8 cellular contexts compared by ENCODE assay signal in genomic region chr3:73621388-73621787, GRCh38. TPM values are rescaled to one million over a fixed set of nuclear protein-coding genes. Genes with fewer than 3 reads are reported as not detected.
DNase-seq lines count a peak whose midpoint lies in the region; ATAC-seq, FAIRE-seq and TF ChIP-seq lines count a peak whose summit lies in the region.
"Had no signal": no experiment of that assay in that cellular context is flagged by ENCODE, and none has a peak within 500 bp of the region (broad histone marks: within the 10 kb centered on the region; RNA-seq: fewer than 3 reads in every experiment).

No MANE protein-coding gene starts in this region.

- H3K9me3 ChIP-seq in Peyer's patch (no peaks in the 10 kb centered on the region), thoracic aorta (no peaks in the 10 kb centered on the region)

- DNase-seq in Peyer's patch, result no peak
- peak; percentile 30 for DNase-seq in midbrain (lab: John Stamatoyannopoulos, UW)
- no peak for DNase-seq in thoracic aorta (ENCODE audit: low spot score)
- no peak for DNase-seq in SIG-M5 (lab: John Stamatoyannopoulos, UW)
- no peak for DNase-seq in activated CD4-positive, CD25-positive, alpha-beta regulatory T cell (lab: John Stamatoyannopoulos, UW)
- no peak for DNase-seq in SIG-M5 treated with dmso at 0.1 percent for 504 hours (lab: John Stamatoyannopoulos, UW; ENCODE audit: unreplicated experiment)
- DNase-seq: activated T-cell treated with anti-CD3 and anti-CD28 coated beads, Interleukin-2, amount 50 U/mL, for 4 hours had no signal

- H3K27me3 ChIP-seq in Peyer's patch, result no peaks in the 10 kb centered on the region
- H3K27me3 ChIP-seq in thoracic aorta (replicated peaks; ENCODE audit: insufficient read depth), result no peaks in the 10 kb centered on the region

- TF ChIP-seq CTCF in Peyer's patch (IDR thresholded peaks at IDR 0.05) (no peak), thoracic aorta (IDR thresholded peaks at IDR 0.05) (no peak)

- no peaks in the 10 kb centered on the region for H3K36me3 ChIP-seq in Peyer's patch
- H3K36me3 ChIP-seq in thoracic aorta, result no peaks in the 10 kb centered on the region

- H3K4me1 ChIP-seq in Peyer's patch, result no peaks in the 10 kb centered on the region
- peaks cover 16 to 59% of the 10 kb centered on the region in 2 donors for H3K4me1 ChIP-seq in thoracic aorta (ENCODE audit: control insufficient read depth in 1 of 2, low read depth in 2 of 2)

- peak overlapping the region in 3 of 4 donors; percentile 25 to 93 (median 55) for H3K27ac ChIP-seq in Peyer's patch
- H3K27ac ChIP-seq in thoracic aorta, result peak overlapping the region; percentile 89 to 90

- peak overlapping the region in 3 of 4 donors; percentile 21 to 71 (median 68) for H3K4me3 ChIP-seq in Peyer's patch
- peak overlapping the region; percentile 92 for H3K4me3 ChIP-seq in thoracic aorta

- no peak for ATAC-seq in thoracic aorta (ENCODE audit: insufficient number of reproducible peaks, low FRiP score, low read depth)
- ATAC-seq: activated T-cell treated with anti-CD3 and anti-CD28 coated beads, Interleukin-2, amount 50 U/mL, for 4 hours had no signal

- FAIRE-seq in endometrium (lab: Jason Lieb, UNC), result peak; percentile 60

- no peak for TF ChIP-seq POLR2A in Peyer's patch (IDR thresholded peaks at IDR 0.05)

RNA-seq across cellular contexts. Expression of gene PDZRN3, which starts 3.4 kb away (rescaled TPM):
- 10 to 100 TPM; 13.3 to 81.7 (median 19.7) TPM for total RNA-seq in Peyer's patch
- total RNA-seq in thoracic aorta, result 100 to 1,000 TPM; 140 to 166 TPM
